In genomic region chr12:118372541-118373495, GRCh38 we compare ENCODE assay signal across 8 cellular contexts. TPM values are rescaled to one million over a fixed set of nuclear protein-coding genes. Genes with fewer than 3 reads are reported as not detected.
DNase-seq lines count a peak whose midpoint lies in the region; ATAC-seq and TF ChIP-seq lines count a peak whose summit lies in the region.

TSS of gene TAOK3 (minus strand) at chr12:118372907. CDS start at chr12:118255567, 117,340 bp downstream.

- peak; percentile 99 for DNase-seq in Ammon's horn (ENCODE audit: low spot score)
- peak; percentile 84 for DNase-seq in GM19238 (ENCODE audit: insufficient read length, low spot score)
- DNase-seq in NCI-H524 (lab: John Stamatoyannopoulos, UW), result peak; percentile 94 to 95
- DNase-seq in activated CD4-positive, alpha-beta T cell treated with anti-CD3 and anti-CD28 coated beads for 36 hours, result peak; percentile 99
- peak; percentile 99 for DNase-seq in choroid plexus epithelial cell (ENCODE audit: low read depth)
- DNase-seq in kidney glomerular epithelial cell (lab: John Stamatoyannopoulos, UW), result peak; percentile 96
- peak; percentile 95 for DNase-seq in stimulated activated CD4-positive, alpha-beta T cell treated with anti-CD3 and anti-CD28 coated beads, Interleukin-1b, Interleukin-23, amount 100 ng/mL, for 1 hour (ENCODE audit: low read depth in 2 of 2)

- no peak for TF ChIP-seq CTCF in choroid plexus epithelial cell (conservative IDR thresholded peaks at IDR 0.05; ENCODE audit: low read depth, low read length)

- CTCF ChIA-PET in activated CD4-positive, alpha-beta T cell treated with anti-CD3 and anti-CD28 coated beads for 36 hours (lab: Charles Lee), result interaction anchor here (0.7 to 6.4 kb wide), 4 partner anchors 16 to 249 kb away, joined by 3 to 102 read pairs (median 4); no protein-coding TSS in a partner anchor

- peak; percentile 76 for ATAC-seq in HG03442 (IDR thresholded peaks at IDR 0.05; ENCODE audit: unreplicated experiment)
- peak; percentile 91 for ATAC-seq in activated CD4-positive, alpha-beta T cell treated with anti-CD3 and anti-CD28 coated beads for 36 hours

- peak within 1 kb of the TSS; percentile 93 for H3K27ac Mint-ChIP-seq in activated CD4-positive, alpha-beta T cell treated with anti-CD3 and anti-CD28 coated beads for 36 hours

- peaks cover 39% of the 10 kb centered on the region for H3K4me1 Mint-ChIP-seq in activated CD4-positive, alpha-beta T cell treated with anti-CD3 and anti-CD28 coated beads for 36 hours

- intact Hi-C loops in activated CD4-positive, alpha-beta T cell treated with anti-CD3 and anti-CD28 coated beads for 36 hours (cut with DNase I, micrococcal nuclease), result loop anchor here (1.0 to 10.0 kb wide), 9 partner anchors 16 to 1636 kb away; partner anchors contain the start of genes BICDL1 (in 1 of the 2), RFC5 (in 1 of the 2) and WSB2 (in 1 of the 2)

- H3K4me3 ChIP-seq in choroid plexus epithelial cell (ENCODE audit: low read depth, low read length), result peak within 1 kb of the TSS; percentile 92

- no peaks in the 10 kb centered on the region for H3K36me3 Mint-ChIP-seq in activated CD4-positive, alpha-beta T cell treated with anti-CD3 and anti-CD28 coated beads for 36 hours (ENCODE audit: low read depth)

- no peaks in the 10 kb centered on the region for H3K27me3 Mint-ChIP-seq in activated CD4-positive, alpha-beta T cell treated with anti-CD3 and anti-CD28 coated beads for 36 hours

- H3K4me3 Mint-ChIP-seq in activated CD4-positive, alpha-beta T cell treated with anti-CD3 and anti-CD28 coated beads for 36 hours, result peak within 1 kb of the TSS; percentile 91

- no peaks in the 10 kb centered on the region for H3K9me3 Mint-ChIP-seq in activated CD4-positive, alpha-beta T cell treated with anti-CD3 and anti-CD28 coated beads for 36 hours (ENCODE audit: low read depth)

- POLR2A ChIA-PET in activated CD4-positive, alpha-beta T cell treated with anti-CD3 and anti-CD28 coated beads for 36 hours (lab: Charles Lee), result interaction anchor here (1.2 to 1.5 kb wide), 2 partner anchors 16 to 65 kb away, joined by 5 to 7 read pairs; no protein-coding TSS in a partner anchor

RNA-seq across cellular contexts. Expression of gene TAOK3, which starts in this region (rescaled TPM):
- total RNA-seq in activated CD4-positive, alpha-beta T cell treated with anti-CD3 and anti-CD28 coated beads for 36 hours, result 10 to 100 TPM; 49.4 to 51.1 TPM

Comparison
In these comparisons a context has a peak if more than half of its experiments do, and no peak if none do; other contexts are left out.
1. Peak in every context shown above with its lines: DNase-seq, ATAC-seq and H3K4me3 ChIP-seq.